ENCODE assay signal across 8 cellular contexts in genomic region chr12:53180931-53181645, GRCh38. TPM values are rescaled to one million over a fixed set of nuclear protein-coding genes. Genes with fewer than 3 reads are reported as not detected.
A peak's percentile ranks its signal among the peaks of the same experiment; 100 is the strongest.
DNase-seq lines count a peak whose midpoint lies in the region; FAIRE-seq and TF ChIP-seq lines count a peak whose summit lies in the region.

No MANE protein-coding gene starts in this region.

- peak overlapping the region; percentile 72 for H3K4me3 ChIP-seq in LNCaP clone FGC (ENCODE audit: low read depth, low read length)
- peak overlapping the region; percentile 67 to 90 for H3K4me3 ChIP-seq in right atrium auricular region
- peak overlapping the region; percentile 81 for H3K4me3 ChIP-seq in rectal smooth muscle tissue (ENCODE audit: low read length)

- DNase-seq in GM04504 (ENCODE audit: low read depth) (peak; percentile 32), H54 (ENCODE audit: insufficient read length, low spot score) (peak; percentile 83), LNCaP clone FGC (ENCODE audit: low read depth) (peak; percentile 51), SKM-1 (lab: John Stamatoyannopoulos, UW; ENCODE audit: unreplicated experiment) (peak; percentile 11), right atrium auricular region (ENCODE audit: low spot score) (no peak), amniotic stem cell (lab: John Stamatoyannopoulos, UW) (no peak)

- TF ChIP-seq POLR2A in H54 (IDR thresholded peaks at IDR 0.05; ENCODE audit: low read depth, low read length): peak; percentile 74; the same call in 1 of the 2 replicates

- H3K4me1 ChIP-seq in right atrium auricular region (peaks cover 0 to 44% of the 10 kb centered on the region in 2 donors), rectal smooth muscle tissue (ENCODE audit: control insufficient read depth, insufficient read depth, low read length) (peaks cover 29% of the 10 kb centered on the region)

- H3K9ac ChIP-seq in rectal smooth muscle tissue (ENCODE audit: low read length): peak overlapping the region; percentile 51

- no peak for FAIRE-seq in H54 (lab: Jason Lieb, UNC)

- H3K9me3 ChIP-seq in right atrium auricular region: no peaks in the 10 kb centered on the region

- H3K27me3 ChIP-seq in right atrium auricular region: no peaks in the 10 kb centered on the region
- H3K27me3 ChIP-seq in rectal smooth muscle tissue (ENCODE audit: control insufficient read depth, insufficient read depth, low read length): no peaks in the 10 kb centered on the region

- H3K36me3 ChIP-seq in right atrium auricular region (peaks cover 41% of the 10 kb centered on the region), rectal smooth muscle tissue (ENCODE audit: control insufficient read depth, insufficient read depth, low read length) (peaks cover 23% of the 10 kb centered on the region)

- H3K27ac ChIP-seq in angular gyrus (ENCODE audit: low read depth, low read length) (peak overlapping the region; percentile 94), right atrium auricular region (peak overlapping the region; percentile 89 to 95), rectal smooth muscle tissue (ENCODE audit: low read depth, low read length) (peak overlapping the region; percentile 97)

- TF ChIP-seq CTCF in LNCaP clone FGC (IDR thresholded peaks at IDR 0.05; ENCODE audit: control insufficient read depth, extremely low read depth, insufficient read depth) (0 out of 2 replicates have a peak, but pooled peaks have one; percentile 0), right atrium auricular region (IDR thresholded peaks at IDR 0.05) (peak in 1 of 2 donors; percentile 35)

RNA-seq across cellular contexts. Expression of gene CSAD, which starts 0.4 kb away (rescaled TPM):
- 1 to 10 TPM; 3.4 to 4.9 TPM for total RNA-seq in right atrium auricular region

RNA-seq across cellular contexts. Expression of gene ZNF740, which starts 0.6 kb away (rescaled TPM):
- total RNA-seq in right atrium auricular region: 1 to 10 TPM; 5.9 to 7.4 TPM

RNA-seq across cellular contexts. Expression of gene ITGB7, which starts 26.0 kb away (rescaled TPM):
- total RNA-seq in right atrium auricular region: under 1 TPM in 1 of 2 donors, not detected in 1; 0.47 TPM

RNA-seq across cellular contexts. Expression of gene RARG, which starts 50.9 kb away (rescaled TPM):
- 10 to 100 TPM; 14.8 to 15.0 TPM for total RNA-seq in right atrium auricular region

Comparison
In these comparisons a context has a peak if more than half of its experiments do, and no peak if none do; other contexts are left out.
1. DNase-seq: peak in GM04504 (single experiment), H54 (single experiment), LNCaP clone FGC (single experiment) and SKM-1 (single experiment); none in right atrium auricular region (single experiment) and amniotic stem cell (single experiment).
2. Peak in every context shown above with its lines, with median percentiles within 50 percentile points of each other: H3K4me3 ChIP-seq and H3K27ac ChIP-seq.